ENCODE assay signal across 18 cellular contexts in genomic region chr2:74841663-74842062, GRCh38. TPM values are rescaled to one million over a fixed set of nuclear protein-coding genes. Genes with fewer than 3 reads are reported as not detected.
DNase-seq lines count a peak whose midpoint lies in the region; ATAC-seq and TF ChIP-seq lines count a peak whose summit lies in the region.
"Had no signal": no experiment of that assay in that cellular context is flagged by ENCODE, and none has a peak within 500 bp of the region (broad histone marks: within the 10 kb centered on the region; RNA-seq: fewer than 3 reads in every experiment).

No MANE protein-coding gene starts in this region.

- H3K36me3 ChIP-seq in Loucy (ENCODE audit: insufficient read depth, low read length) (peaks cover 8% of the 10 kb centered on the region; the same call in 1 of the 2 replicates), heart right ventricle (no peaks in the 10 kb centered on the region), subcutaneous abdominal adipose tissue (ENCODE audit: control insufficient read depth in 5 of 5, insufficient read depth in 5 of 5, low read length in 5 of 5) (peaks cover 0 to 9% (median 0%) of the 10 kb centered on the region in 5 donors), tibial artery (no peaks in the 10 kb centered on the region)
- H3K36me3 ChIP-seq: suprapubic skin had no signal

- DNase-seq in Right ventricle myocardium superior = peak; percentile 55
- DNase-seq in cardiac septum (ENCODE audit: low spot score) = no peak
- DNase-seq in heart right ventricle = peak; percentile 34 to 77
- DNase-seq in tibial artery = no peak
- no peak for DNase-seq in activated CD4-positive, CD25-positive, alpha-beta regulatory T cell treated with anti-CD3 and anti-CD28 coated beads, Interleukin-2, amount 50 U/mL, for 72 hours
- DNase-seq: activated CD8-positive, alpha-beta memory T cell treated with anti-CD3 and anti-CD28 coated beads for 24 hours; activated gamma-delta T cell; AML-193; dermis blood vessel endothelial cell; DMS53; erythroblast; HCEC 1CT; naive B cell had no signal

- H3K9me3 ChIP-seq in Loucy (ENCODE audit: insufficient read depth, low read depth, low read length) (no peaks in the 10 kb centered on the region), heart right ventricle (no peaks in the 10 kb centered on the region), subcutaneous abdominal adipose tissue (ENCODE audit: control insufficient read depth in 5 of 5, low read length in 5 of 5) (no peaks in the 10 kb centered on the region), tibial artery (no peaks in the 10 kb centered on the region)
- H3K9me3 ChIP-seq: suprapubic skin had no signal

- no peak for TF ChIP-seq CTCF in Loucy (conservative IDR thresholded peaks at IDR 0.05; ENCODE audit: low read length)
- no peak for TF ChIP-seq CTCF in heart right ventricle (IDR thresholded peaks at IDR 0.05)
- no peak for TF ChIP-seq CTCF in tibial artery (IDR thresholded peaks at IDR 0.05)

- H3F3A ChIP-seq in Loucy (ENCODE audit: low read depth) = no peaks in the 10 kb centered on the region

- H3K79me2 ChIP-seq in Loucy (ENCODE audit: insufficient read depth, low read length) = peaks cover 99% of the 10 kb centered on the region

- no peaks in the 10 kb centered on the region for H3K9me2 ChIP-seq in Loucy (replicated peaks; ENCODE audit: low read depth, low read length)

- peak overlapping the region; percentile 28 for H3K9ac ChIP-seq in Loucy (ENCODE audit: low read depth, low read length, poor library complexity, severe bottlenecking)
- peak overlapping the region in 1 of 5 donors; percentile 15 for H3K9ac ChIP-seq in subcutaneous abdominal adipose tissue (ENCODE audit: low read length in 5 of 5)

- H3K27ac ChIP-seq in heart right ventricle (peak overlapping the region in 6 of 10 donors; percentile 1 to 87 (median 56)), subcutaneous abdominal adipose tissue (ENCODE audit: low read depth, low read length) (peak overlapping the region; percentile 85), tibial artery (no peak overlapping the region)
- H3K27ac ChIP-seq: suprapubic skin had no signal

- intact Hi-C loops in Right ventricle myocardium superior (cut with DNase I) (no loop called here), cardiac septum (cut with DNase I) (no loop called here), heart right ventricle (cut with DNase I) (no loop called here), tibial artery (cut with DNase I; ENCODE audit: low total_unique reads) (no loop called here)

- H3K4me1 ChIP-seq in Loucy (ENCODE audit: insufficient read depth, low read length, poor library complexity, severe bottlenecking) (peaks cover 84% of the 10 kb centered on the region), heart right ventricle (peaks cover 4 to 74% (median 30%) of the 10 kb centered on the region in 9 donors), subcutaneous abdominal adipose tissue (ENCODE audit: control insufficient read depth in 5 of 5, insufficient read depth in 5 of 5, low read length in 5 of 5) (peaks cover 13 to 87% (median 57%) of the 10 kb centered on the region in 5 donors), tibial artery (peaks cover 0 to 55% (median 39%) of the 10 kb centered on the region in 4 donors)

- peak overlapping the region; percentile 41 for H3K4me3 ChIP-seq in Loucy (ENCODE audit: low read length, poor library complexity, severe bottlenecking)
- no peak overlapping the region for H3K4me3 ChIP-seq in heart right ventricle
- H3K4me3 ChIP-seq in subcutaneous abdominal adipose tissue (ENCODE audit: low read depth in 1 of 5, low read length in 5 of 5) = no peak overlapping the region
- H3K4me3 ChIP-seq in tibial artery = no peak overlapping the region
- H3K4me3 ChIP-seq: lung, suprapubic skin had no signal

- WGBS in heart right ventricle, 2 donors = 74 to 80% methylated on average over 2 of the region's 2 CpGs

- ATAC-seq in Right ventricle myocardium superior (ENCODE audit: poor library complexity) (peak; percentile 58), heart right ventricle (peak in 7 of 8 donors; percentile 65 to 87 (median 82)), HG02623 (IDR thresholded peaks at IDR 0.05; ENCODE audit: unreplicated experiment) (no peak)

- no peak overlapping the region for H2AFZ ChIP-seq in Loucy (ENCODE audit: low read length)

- peaks cover 59% of the 10 kb centered on the region for H4K20me1 ChIP-seq in Loucy (ENCODE audit: insufficient read depth, low read length, poor library complexity, severe bottlenecking)

- H3K4me2 ChIP-seq in Loucy (ENCODE audit: low read depth, low read length, poor library complexity, severe bottlenecking) = peak overlapping the region; percentile 65

- H3K27me3 ChIP-seq in Loucy (ENCODE audit: insufficient read depth, low read length, poor library complexity, severe bottlenecking) = no peaks in the 10 kb centered on the region
- H3K27me3 ChIP-seq in heart right ventricle = peaks cover 0 to 8% (median 0%) of the 10 kb centered on the region in 7 donors
- H3K27me3 ChIP-seq in subcutaneous abdominal adipose tissue (ENCODE audit: control insufficient read depth in 5 of 5, insufficient read depth in 4 of 5, low read length in 5 of 5) = no peaks in the 10 kb centered on the region
- H3K27me3 ChIP-seq in tibial artery = no peaks in the 10 kb centered on the region
- H3K27me3 ChIP-seq: suprapubic skin had no signal

RNA-seq across cellular contexts. Expression of gene HK2, which starts 7.7 kb away (rescaled TPM):
- total RNA-seq in Right ventricle myocardium superior (4.1 TPM), cardiac septum (15.5 TPM), heart right ventricle (10 to 100 TPM in 7 of 10 donors, 1 to 10 TPM in 3; 3.4 to 43.4 (median 13.1) TPM)
- 10 to 100 TPM in 1 of 2 donors, 1 to 10 TPM in 1; 4.0 to 16.6 TPM for polyA plus RNA-seq in heart right ventricle

Comparison
In these comparisons a context has a peak if more than half of its experiments do, and no peak if none do; other contexts are left out.
1. DNase-seq: peak in Right ventricle myocardium superior (single experiment) and heart right ventricle (2 of 2); none in cardiac septum (single experiment), tibial artery (0 of 2) and activated CD4-positive, CD25-positive, alpha-beta regulatory T cell treated with anti-CD3 and anti-CD28 coated beads, Interleukin-2, amount 50 U/mL, for 72 hours (single experiment).
2. H3K27ac ChIP-seq: peak in heart right ventricle (6 of 10) and subcutaneous abdominal adipose tissue (single experiment); none in tibial artery (0 of 2).